ENCODE assay signal across 9 cellular contexts in genomic region chr4:182143822-182144620, GRCh38.
DNase-seq lines count a peak whose midpoint lies in the region; ATAC-seq, FAIRE-seq and TF ChIP-seq lines count a peak whose summit lies in the region.
"Had no signal": no experiment of that assay in that cellular context is flagged by ENCODE, and none has a peak within 500 bp of the region (broad histone marks: within the 10 kb centered on the region; RNA-seq: fewer than 3 reads in every experiment).

No MANE protein-coding gene starts in this region.

- peak overlapping the region; percentile 53 for H3K4me3 Mint-ChIP-seq in activated CD8-positive, alpha-beta T cell treated with anti-CD3 and anti-CD28 coated beads, Interleukin-2, amount 10 ng/mL, durations not matched to agents 7 days and 5 days
- peak overlapping the region; percentile 96 for H3K4me3 Mint-ChIP-seq in glutamatergic neuron (ENCODE audit: unreplicated experiment)

- H3K79me2 ChIP-seq in trophoblast cell (ENCODE audit: control insufficient read depth, insufficient read depth, low read length, poor library complexity): peaks cover 21% of the 10 kb centered on the region

- H3K9me3 ChIP-seq in A549 (no peaks in the 10 kb centered on the region), trophoblast cell (ENCODE audit: insufficient read depth, low read depth, low read length) (no peaks in the 10 kb centered on the region)
- H3K9me3 ChIP-seq: neutrophil had no signal

- H3K14ac ChIP-seq in trophoblast cell (ENCODE audit: low read length): peak overlapping the region; percentile 45

- H3K27ac Mint-ChIP-seq in activated CD8-positive, alpha-beta T cell treated with anti-CD3 and anti-CD28 coated beads, Interleukin-2, amount 10 ng/mL, durations not matched to agents 7 days and 5 days: no peak overlapping the region
- peak overlapping the region; percentile 48 for H3K27ac Mint-ChIP-seq in glutamatergic neuron (ENCODE audit: unreplicated experiment)

- H3K36me3 Mint-ChIP-seq in activated CD8-positive, alpha-beta T cell treated with anti-CD3 and anti-CD28 coated beads, Interleukin-2, amount 10 ng/mL, durations not matched to agents 7 days and 5 days (ENCODE audit: low read depth): peaks cover 6% of the 10 kb centered on the region
- peaks cover 4% of the 10 kb centered on the region for H3K36me3 Mint-ChIP-seq in glutamatergic neuron (ENCODE audit: unreplicated experiment)

- no peak for FAIRE-seq in A549 (lab: Jason Lieb, UNC)

- H4K91ac ChIP-seq in trophoblast cell (ENCODE audit: low read depth, low read length): peak overlapping the region; percentile 84

- H3K4me3 ChIP-seq in A549 (peak overlapping the region; percentile 83), GM12864 (ENCODE audit: low read depth, low read length) (peak overlapping the region; percentile 45), trophoblast cell (ENCODE audit: low read depth, low read length) (peak overlapping the region; percentile 78)

- H4K8ac ChIP-seq in trophoblast cell (ENCODE audit: low read depth, low read length): peak overlapping the region; percentile 39

- TF ChIP-seq RAD21 in A549 (conservative IDR thresholded peaks at IDR 0.05 in 1 of 2, IDR thresholded peaks at IDR 0.05 in 1 of 2): no peak

- H3K9ac ChIP-seq in trophoblast cell (ENCODE audit: low read length): peak overlapping the region; percentile 93

- H3K23ac ChIP-seq in trophoblast cell (ENCODE audit: low read length): no peak overlapping the region

- no peak for TF ChIP-seq CTCF in A549 (IDR thresholded peaks at IDR 0.05)
- no peak for TF ChIP-seq CTCF in GM12864 (IDR thresholded peaks at IDR 0.05; ENCODE audit: low read depth, low read length, missing control alignments)
- no peak for TF ChIP-seq CTCF in glutamatergic neuron (IDR thresholded peaks at IDR 0.05; ENCODE audit: partially characterized antibody, unreplicated experiment)

- WGBS in A549 (ENCODE audit: missing lambda C conversion rate): 0% methylated on average over 20 of the region's 78 CpGs
- no CpG with 5 or more reads among the region's 78 CpGs for WGBS in trophoblast cell (ENCODE audit: extremely low coverage, insufficient coverage, insufficient read length)

- POLR2A ChIA-PET in A549 (lab: Yijun Ruan, JAX): no interaction called here
- POLR2A ChIA-PET in activated CD8-positive, alpha-beta T cell treated with anti-CD3 and anti-CD28 coated beads, Interleukin-2, amount 10 ng/mL, durations not matched to agents 7 days and 5 days (lab: Charles Lee): no interaction called here

- H3K36me3 ChIP-seq in trophoblast cell (ENCODE audit: control insufficient read depth in 1 of 2, insufficient read depth in 2 of 2, low read length in 2 of 2): no peaks in the 10 kb centered on the region
- H3K36me3 ChIP-seq: neutrophil had no signal

- CTCF ChIA-PET in A549 (lab: Yijun Ruan, JAX): no interaction called here
- CTCF ChIA-PET in activated CD8-positive, alpha-beta T cell treated with anti-CD3 and anti-CD28 coated beads, Interleukin-2, amount 10 ng/mL, durations not matched to agents 7 days and 5 days (lab: Charles Lee): no interaction called here

- ATAC-seq in A549: peak; percentile 79 to 80
- ATAC-seq in activated CD8-positive, alpha-beta T cell treated with anti-CD3 and anti-CD28 coated beads, Interleukin-2, amount 10 ng/mL, durations not matched to agents 7 days and 5 days: peak; percentile 39
- no peak for ATAC-seq in GM18858 (IDR thresholded peaks at IDR 0.05; ENCODE audit: unreplicated experiment)

- TF ChIP-seq POLR2A in A549 (IDR thresholded peaks at IDR 0.05; ENCODE audit: low read length): no peak

- peaks cover 57% of the 10 kb centered on the region for H3K27me3 Mint-ChIP-seq in activated CD8-positive, alpha-beta T cell treated with anti-CD3 and anti-CD28 coated beads, Interleukin-2, amount 10 ng/mL, durations not matched to agents 7 days and 5 days (ENCODE audit: low read depth)
- peaks cover 21% of the 10 kb centered on the region for H3K27me3 Mint-ChIP-seq in glutamatergic neuron (ENCODE audit: unreplicated experiment)

- peak overlapping the region; percentile 58 for H3K18ac ChIP-seq in trophoblast cell (ENCODE audit: low read length)

- peak overlapping the region; percentile 4 for H2BK12ac ChIP-seq in trophoblast cell (ENCODE audit: low read length)

- H2BK5ac ChIP-seq in trophoblast cell (ENCODE audit: low read depth, low read length, poor library complexity): peak overlapping the region; percentile 85

- H3K27ac ChIP-seq in A549 (peak overlapping the region; percentile 82 to 93), trophoblast cell (ENCODE audit: low read depth, low read length) (peak overlapping the region; percentile 98)
- H3K27ac ChIP-seq: neutrophil had no signal

- H3K9me3 Mint-ChIP-seq in activated CD8-positive, alpha-beta T cell treated with anti-CD3 and anti-CD28 coated beads, Interleukin-2, amount 10 ng/mL, durations not matched to agents 7 days and 5 days (ENCODE audit: insufficient read depth): no peaks in the 10 kb centered on the region
- H3K9me3 Mint-ChIP-seq in glutamatergic neuron (ENCODE audit: unreplicated experiment): peaks cover 15% of the 10 kb centered on the region

- no peaks in the 10 kb centered on the region for H3K27me3 ChIP-seq in trophoblast cell (ENCODE audit: insufficient read depth, low read length)

- peak overlapping the region; percentile 37 for H3K4ac ChIP-seq in trophoblast cell (ENCODE audit: low read depth, low read length)

- peaks cover 14% of the 10 kb centered on the region for H3K4me1 Mint-ChIP-seq in activated CD8-positive, alpha-beta T cell treated with anti-CD3 and anti-CD28 coated beads, Interleukin-2, amount 10 ng/mL, durations not matched to agents 7 days and 5 days (ENCODE audit: low read depth)
- H3K4me1 Mint-ChIP-seq in glutamatergic neuron (ENCODE audit: low read depth, unreplicated experiment): peaks cover 16% of the 10 kb centered on the region

- H4K12ac ChIP-seq in trophoblast cell (ENCODE audit: low read depth, low read length): peak overlapping the region; percentile 33

- H3K79me1 ChIP-seq in trophoblast cell (ENCODE audit: low read length): peaks cover 35% of the 10 kb centered on the region

- no peak overlapping the region for H2AK5ac ChIP-seq in trophoblast cell (ENCODE audit: low read length)

- H2BK120ac ChIP-seq in trophoblast cell (ENCODE audit: insufficient read depth, low read length, poor library complexity): peak overlapping the region; percentile 67

- H3K4me2 ChIP-seq in A549 (peak overlapping the region; percentile 79), trophoblast cell (ENCODE audit: low read length) (peak overlapping the region; percentile 96)

- peak overlapping the region; percentile 32 for H2AFZ ChIP-seq in trophoblast cell (ENCODE audit: insufficient read depth, low read length, poor library complexity)

- H3K4me1 ChIP-seq in A549 (no peaks in the 10 kb centered on the region), trophoblast cell (ENCODE audit: control insufficient read depth in 1 of 2, insufficient read depth in 2 of 2, low read length in 2 of 2) (peaks cover 6 to 11% of the 10 kb centered on the region in 2 experiments)

- no peak for TF ChIP-seq EP300 in A549 (IDR thresholded peaks at IDR 0.05)

- peak; percentile 18 to 40 for DNase-seq in A549 (ENCODE audit: low read depth in 1 of 2, low spot score in 1 of 2)
- DNase-seq in GM12864 (ENCODE audit: low read depth): no peak
- peak; percentile 83 for DNase-seq in LHCN-M2 (ENCODE audit: low read depth)
- no peak for DNase-seq in activated CD8-positive, alpha-beta T cell treated with anti-CD3 and anti-CD28 coated beads, Interleukin-2, amount 10 ng/mL, durations not matched to agents 7 days and 5 days
- peak; percentile 60 for DNase-seq in glutamatergic neuron
- DNase-seq in trophoblast cell: peak; percentile 50 to 72
- no peak for DNase-seq in mesenteric fat pad (ENCODE audit: low spot score)

TF ChIP-seq in A549, 52 proteins besides CTCF, POLR2A, EP300 and RAD21:
- TF ChIP-seq HOXB13 (CRISPR knock-in tag; IDR thresholded peaks at IDR 0.05; ENCODE audit: low read depth): no peak
- no peak for TF ChIP-seq NPAS2 (CRISPR knock-in tag; IDR thresholded peaks at IDR 0.05; ENCODE audit: borderline replicate concordance)
- no peak for TF ChIP-seq REST (IDR thresholded peaks at IDR 0.05)
- TF ChIP-seq MAX (IDR thresholded peaks at IDR 0.05): 0 out of 2 replicates have a peak, but pooled peaks have one; percentile 26

Comparison
In these comparisons a context has a peak if more than half of its experiments do, and no peak if none do; other contexts are left out.
1. DNase-seq: peak in A549 (2 of 2), LHCN-M2 (single experiment), glutamatergic neuron (single experiment) and trophoblast cell (2 of 2); none in GM12864 (single experiment), activated CD8-positive, alpha-beta T cell treated with anti-CD3 and anti-CD28 coated beads, Interleukin-2, amount 10 ng/mL, durations not matched to agents 7 days and 5 days (single experiment) and mesenteric fat pad (single experiment).
2. Peak in every context shown above with its lines, with median percentiles within 50 percentile points of each other: H3K4me3 ChIP-seq.